Comparison of ENCODE assay signal across 15 cellular contexts in genomic region chr6:33164665-33165373, GRCh38.
"Had no signal": no experiment of that assay in that cellular context is flagged by ENCODE, and none has a peak within 500 bp of the region (broad histone marks: within the 10 kb centered on the region; RNA-seq: fewer than 3 reads in every experiment).

No MANE protein-coding gene starts in this region.

- H3K27ac ChIP-seq: body of pancreas, esophagus squamous epithelium, suprapubic skin had no signal

- H3K4me3 ChIP-seq: body of pancreas, esophagus squamous epithelium, suprapubic skin had no signal

- H3K27me3 ChIP-seq: body of pancreas, esophagus squamous epithelium, suprapubic skin had no signal

- H3K36me3 ChIP-seq: esophagus squamous epithelium, suprapubic skin had no signal

- DNase-seq: activated CD4-positive, alpha-beta memory T cell treated with anti-CD3 and anti-CD28 coated beads for 36 hours; activated CD4-positive, alpha-beta T cell treated with anti-CD3 and anti-CD28 coated beads for 36 hours; activated CD8-positive, alpha-beta memory T cell treated with anti-CD3 and anti-CD28 coated beads, Interleukin-2, amount 10 ng/mL, durations not matched to agents 7 days and 5 days; activated T-cell treated with anti-CD3 and anti-CD28 coated beads, Interleukin-2, amount 50 U/mL, for 1 hour; amygdala; body of pancreas; caudate nucleus; esophagus squamous epithelium; hypothalamus; left ventricle myocardium superior; mesendoderm; nephron progenitor cell; trophoblast cell had no signal

- ATAC-seq: activated CD4-positive, alpha-beta T cell treated with anti-CD3 and anti-CD28 coated beads for 36 hours; activated CD8-positive, alpha-beta memory T cell treated with anti-CD3 and anti-CD28 coated beads, Interleukin-2, amount 10 ng/mL, durations not matched to agents 7 days and 5 days; body of pancreas; left ventricle myocardium superior; sciatic nerve had no signal

- H3K9me3 ChIP-seq: body of pancreas, esophagus squamous epithelium, suprapubic skin had no signal
